ENCODE assay signal across 1 cellular context in the genomic region with DNA sequence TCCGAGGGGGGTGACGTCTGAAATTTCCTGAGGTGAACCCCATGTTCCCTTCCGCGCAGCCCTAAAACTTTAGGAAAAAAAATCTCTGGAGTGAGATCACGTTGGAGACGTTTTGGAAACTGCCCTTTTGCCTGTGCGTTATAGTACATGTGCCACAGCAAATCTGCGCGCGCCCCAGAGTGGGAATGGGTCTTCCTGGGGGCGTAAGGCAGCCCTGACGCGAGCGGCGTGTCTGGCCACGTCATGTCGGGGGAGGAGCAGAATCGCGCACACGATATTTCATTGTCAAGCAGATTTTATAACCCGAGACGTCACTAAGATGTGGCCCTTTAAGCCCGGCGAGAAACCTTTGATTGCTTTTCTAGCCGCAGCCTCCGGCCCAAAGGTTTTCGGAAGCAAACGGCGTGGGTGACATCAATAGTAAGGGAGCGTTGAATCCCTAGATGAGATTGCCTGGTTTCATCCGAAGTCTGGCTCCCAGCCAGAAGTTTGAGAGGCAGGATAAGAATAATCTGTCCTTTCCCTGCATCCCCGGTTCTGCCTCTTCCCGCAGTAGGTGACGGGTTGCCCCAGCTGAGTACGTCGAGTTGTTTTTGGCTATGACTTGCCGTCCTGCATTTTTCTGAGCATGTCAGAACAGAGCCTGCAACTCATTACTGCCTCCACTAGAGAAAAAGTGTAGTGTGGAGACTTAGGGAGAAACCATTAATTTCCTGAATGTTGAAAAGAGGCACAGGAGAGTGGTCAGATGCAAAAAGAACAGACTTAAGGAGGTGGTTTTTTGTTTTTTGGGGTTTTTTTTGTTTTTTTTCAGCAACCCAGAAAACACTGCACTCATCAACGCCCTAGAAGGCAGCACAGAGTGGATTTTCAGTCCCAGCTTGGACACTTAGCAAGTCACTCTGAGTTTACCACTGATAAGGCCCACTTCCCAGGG.
TF ChIP-seq lines count a peak whose summit lies in the region.

No MANE protein-coding gene starts in this region.

TF ChIP-seq in GM12878, 131 proteins besides CTCF, POLR2A, EP300 and RAD21 (continued from another document):
- no peak for TF ChIP-seq PRDM15 (CRISPR knock-in tag; IDR thresholded peaks at IDR 0.05)
- 0 out of 2 replicates have a peak, but pooled peaks have one; percentile 2 for TF ChIP-seq HSF1 (IDR thresholded peaks at IDR 0.05; ENCODE audit: low read depth, low read length)
- peak; percentile 41; the same call in 1 of the 2 replicates for TF ChIP-seq ZNF687 (IDR thresholded peaks at IDR 0.05)
- TF ChIP-seq RUNX3 (IDR thresholded peaks at IDR 0.05; ENCODE audit: low read length) = no peak
- TF ChIP-seq ZNF384 (IDR thresholded peaks at IDR 0.05; ENCODE audit: borderline replicate concordance, low read depth, low read length) = peak; percentile 67; the same call in 1 of the 2 replicates
- peak; percentile 83 for TF ChIP-seq SMAD1 (IDR thresholded peaks at IDR 0.05; ENCODE audit: low read depth, partially characterized antibody)
- TF ChIP-seq SUPT20H (IDR thresholded peaks at IDR 0.05; ENCODE audit: borderline replicate concordance, control insufficient read depth, low read depth, low read length) = no peak
TF ChIP-seq in GM12878: peak in this region for 47.
